ENCODE assay signal across 1 cellular context in genomic region chr15:82808634-82809041, GRCh38.
TF ChIP-seq lines count a peak whose summit lies in the region.

No MANE protein-coding gene starts in this region.

TF ChIP-seq in H1, 55 proteins besides CTCF, POLR2A, EP300 and RAD21:
- TF ChIP-seq YY1 (IDR thresholded peaks at IDR 0.05; ENCODE audit: low read depth, low read length) (no peak), FOSL1 (IDR thresholded peaks at IDR 0.05; ENCODE audit: insufficient read depth, low read depth, low read length) (no peak), KDM1A (IDR thresholded peaks at IDR 0.05; ENCODE audit: borderline replicate concordance, low read length) (no peak), SUZ12 (IDR thresholded peaks at IDR 0.05; ENCODE audit: low read length) (no peak), GTF2F1 (IDR thresholded peaks at IDR 0.05; ENCODE audit: borderline replicate concordance, low read depth, low read length) (no peak), BRCA1 (IDR thresholded peaks at IDR 0.05; ENCODE audit: low read depth, low read length) (no peak), EGR1 (IDR thresholded peaks at IDR 0.05; ENCODE audit: borderline replicate concordance, low read depth, low read length) (no peak), NRF1 (IDR thresholded peaks at IDR 0.05; ENCODE audit: low read depth, low read length) (no peak), CHD2 (IDR thresholded peaks at IDR 0.05; ENCODE audit: low read length) (no peak), RXRA (IDR thresholded peaks at IDR 0.05; ENCODE audit: insufficient read depth, low read depth, low read length) (no peak), E2F6 (IDR thresholded peaks at IDR 0.05) (no peak), JUND (IDR thresholded peaks at IDR 0.05; ENCODE audit: low read length) (no peak), CTBP2 (IDR thresholded peaks at IDR 0.05; ENCODE audit: borderline replicate concordance, insufficient read depth, insufficient read length, low read length) (no peak), RNF2 (IDR thresholded peaks at IDR 0.05; ENCODE audit: borderline replicate concordance, low read depth, low read length, missing control alignments, poor library complexity, severe bottlenecking) (no peak), POLR2AphosphoS5 (IDR thresholded peaks at IDR 0.05; ENCODE audit: low read depth, low read length) (no peak), GABPA (IDR thresholded peaks at IDR 0.05; ENCODE audit: borderline replicate concordance, insufficient read depth, low read length) (no peak), SIN3A (conservative IDR thresholded peaks at IDR 0.05 in 1 of 2, IDR thresholded peaks at IDR 0.05 in 1 of 2; ENCODE audit: low read depth in 1 of 2, low read length in 2 of 2) (no peak)
